19 cellular contexts compared by ENCODE assay signal in the genomic region with DNA sequence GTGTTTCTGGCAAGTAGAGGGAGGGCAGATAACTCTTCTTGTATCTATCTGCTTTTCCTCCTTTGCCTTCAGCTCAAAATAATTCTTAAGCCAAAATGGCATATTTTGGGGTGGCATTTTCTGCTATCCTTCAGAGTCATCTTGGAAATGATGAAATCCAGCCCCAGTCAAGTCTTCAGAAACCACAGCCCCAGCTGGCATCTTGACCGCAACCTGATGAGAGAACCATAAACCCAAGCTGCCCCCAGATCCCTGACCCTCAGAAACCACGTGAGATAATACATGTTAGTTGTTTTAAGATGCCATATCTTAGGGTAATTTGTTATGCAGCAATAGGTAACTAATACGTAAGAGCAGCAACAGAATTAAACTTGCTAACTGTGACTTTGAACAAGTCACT. TPM values are rescaled to one million over a fixed set of nuclear protein-coding genes. Genes with fewer than 3 reads are reported as not detected.
DNase-seq lines count a peak whose midpoint lies in the region; ATAC-seq and TF ChIP-seq lines count a peak whose summit lies in the region.
"Had no signal": no experiment of that assay in that cellular context is flagged by ENCODE, and none has a peak within 500 bp of the region (broad histone marks: within the 10 kb centered on the region; RNA-seq: fewer than 3 reads in every experiment).

No MANE protein-coding gene starts in this region.

- no peak overlapping the region for H3K4me3 ChIP-seq in left ventricle myocardium inferior
- H3K4me3 ChIP-seq in brain microvascular endothelial cell (ENCODE audit: low read depth, low read length), result no peak overlapping the region
- no peak overlapping the region for H3K4me3 ChIP-seq in mesodermal cell (ENCODE audit: extremely low read depth, insufficient read depth, low read length, poor library complexity, severe bottlenecking)
- H3K4me3 ChIP-seq: spleen, thyroid gland had no signal

- no peaks in the 10 kb centered on the region for H3K4me1 Mint-ChIP-seq in activated naive CD8-positive, alpha-beta T cell treated with anti-CD3 and anti-CD28 coated beads for 36 hours
- peaks cover 4% of the 10 kb centered on the region for H3K4me1 Mint-ChIP-seq in CD14-positive monocyte
- H3K4me1 Mint-ChIP-seq: naive thymus-derived CD8-positive, alpha-beta T cell; T-helper 17 cell had no signal

- H3K36me3 ChIP-seq in left ventricle myocardium inferior (no peaks in the 10 kb centered on the region), brain microvascular endothelial cell (replicated peaks) (no peaks in the 10 kb centered on the region), mesodermal cell (ENCODE audit: control insufficient read depth, insufficient read depth, low read length) (no peaks in the 10 kb centered on the region)
- H3K36me3 ChIP-seq: spleen, thyroid gland had no signal

- no peaks in the 10 kb centered on the region for H3K36me3 Mint-ChIP-seq in activated naive CD8-positive, alpha-beta T cell treated with anti-CD3 and anti-CD28 coated beads for 36 hours
- no peaks in the 10 kb centered on the region for H3K36me3 Mint-ChIP-seq in CD14-positive monocyte
- H3K36me3 Mint-ChIP-seq: naive thymus-derived CD8-positive, alpha-beta T cell had no signal

- H3K27me3 Mint-ChIP-seq in activated naive CD8-positive, alpha-beta T cell treated with anti-CD3 and anti-CD28 coated beads for 36 hours, result peaks cover 14% of the 10 kb centered on the region
- peaks cover 5 to 9% (median 8%) of the 10 kb centered on the region in 3 donors for H3K27me3 Mint-ChIP-seq in CD14-positive monocyte (ENCODE audit: low read depth in 3 of 3)

- in situ Hi-C loops in brain microvascular endothelial cell (cut with HindIII; ENCODE audit: low pct_ligation_motif_present, low sequenced_read_pairs), result no loop called here

- no peak for TF ChIP-seq CTCF in left ventricle myocardium inferior (IDR thresholded peaks at IDR 0.05; ENCODE audit: borderline replicate concordance)
- no peak for TF ChIP-seq CTCF in brain microvascular endothelial cell (IDR thresholded peaks at IDR 0.05; ENCODE audit: low read depth, low read length, missing control alignments)
- TF ChIP-seq CTCF in CD14-positive monocyte (IDR thresholded peaks at IDR 0.05), result no peak

- no peaks in the 10 kb centered on the region for H3K9me3 ChIP-seq in left ventricle myocardium inferior (replicated peaks)
- H3K9me3 ChIP-seq in mesodermal cell (ENCODE audit: control insufficient read depth, low read length), result no peaks in the 10 kb centered on the region
- H3K9me3 ChIP-seq: spleen, thyroid gland had no signal

- H3K27me3 ChIP-seq in left ventricle myocardium inferior (ENCODE audit: low read depth) (peaks cover 26% of the 10 kb centered on the region), brain microvascular endothelial cell (replicated peaks) (no peaks in the 10 kb centered on the region)
- H3K27me3 ChIP-seq: spleen, thyroid gland had no signal

- intact Hi-C loops in left ventricle myocardium inferior (cut with micrococcal nuclease) (no loop called here), left ventricle myocardium superior (cut with micrococcal nuclease) (no loop called here), CD14-positive monocyte (cut with micrococcal nuclease) (no loop called here)

- DNase-seq in left ventricle myocardium inferior (no peak), left ventricle myocardium superior (no peak), brain microvascular endothelial cell (no peak), islet precursor cell (no peak), CD14-positive monocyte (ENCODE audit: low spot score) (no peak)
- DNase-seq in activated naive CD8-positive, alpha-beta T cell treated with anti-CD3 and anti-CD28 coated beads for 36 hours, result no peak
- DNase-seq: DND-41; effector memory CD4-positive, alpha-beta T cell; naive thymus-derived CD8-positive, alpha-beta T cell; NCI-H187 treated with DMSO at 0.1 percent for 48 hours; NCI-H524; SHP77 treated with DMSO at 0.1 percent for 48 hours; spleen; T-helper 17 cell had no signal

- no peak for ATAC-seq in left ventricle myocardium superior
- ATAC-seq in GM21619 (IDR thresholded peaks at IDR 0.05; ENCODE audit: unreplicated experiment), result no peak
- ATAC-seq: activated CD4-positive, CD25-positive, alpha-beta regulatory T cell treated with anti-CD3 and anti-CD28 coated beads, Interleukin-2, amount 50 U/mL, for 24 hours; naive thymus-derived CD8-positive, alpha-beta T cell; T-helper 17 cell had no signal

- H3K27ac Mint-ChIP-seq in activated naive CD8-positive, alpha-beta T cell treated with anti-CD3 and anti-CD28 coated beads for 36 hours, result no peak overlapping the region
- no peak overlapping the region for H3K27ac Mint-ChIP-seq in CD14-positive monocyte
- H3K27ac Mint-ChIP-seq: activated T-helper 2 cell treated with anti-CD3 and anti-CD28 coated beads, Interferon-gamma antibody, Interleukin-2, Interleukin-4, amounts not matched to agents 10 μg/mL and 5 μg/mL and 100 μg/mL, durations not matched to agents 14 hours and 24 hours and 36 hours; naive thymus-derived CD8-positive, alpha-beta T cell; T-helper 17 cell had no signal

- H3K4me1 ChIP-seq in left ventricle myocardium inferior (peaks cover 14% of the 10 kb centered on the region), mesodermal cell (ENCODE audit: control insufficient read depth, insufficient read depth, low read length, poor library complexity, severe bottlenecking) (peaks cover 42% of the 10 kb centered on the region)
- H3K4me1 ChIP-seq: spleen, thyroid gland had no signal

- WGBS in mesodermal cell (ENCODE audit: insufficient coverage in 2 of 2), 2 experiments, result 100% methylated on average over 1 of the region's 3 CpGs; no CpG with 5 or more reads in 1 of the 2 experiments

- peak overlapping the region; percentile 79 for H3K27ac ChIP-seq in left ventricle myocardium inferior (replicated peaks)
- H3K27ac ChIP-seq in brain microvascular endothelial cell, result peak overlapping the region; percentile 68
- peak overlapping the region; percentile 62 for H3K27ac ChIP-seq in mesodermal cell (ENCODE audit: low read depth, low read length, severe bottlenecking)
- H3K27ac ChIP-seq: thyroid gland had no signal

- H3K4me3 Mint-ChIP-seq in activated naive CD8-positive, alpha-beta T cell treated with anti-CD3 and anti-CD28 coated beads for 36 hours, result no peak overlapping the region
- no peak overlapping the region for H3K4me3 Mint-ChIP-seq in CD14-positive monocyte
- H3K4me3 Mint-ChIP-seq: naive thymus-derived CD8-positive, alpha-beta T cell; T-helper 17 cell had no signal

- H3K9me3 Mint-ChIP-seq in activated naive CD8-positive, alpha-beta T cell treated with anti-CD3 and anti-CD28 coated beads for 36 hours, result no peaks in the 10 kb centered on the region
- peaks cover 0 to 3% (median 0%) of the 10 kb centered on the region in 7 donors for H3K9me3 Mint-ChIP-seq in CD14-positive monocyte
- H3K9me3 Mint-ChIP-seq: activated T-helper 2 cell treated with anti-CD3 and anti-CD28 coated beads, Interferon-gamma antibody, Interleukin-2, Interleukin-4, amounts not matched to agents 10 μg/mL and 5 μg/mL and 100 μg/mL, durations not matched to agents 14 hours and 24 hours and 36 hours; naive thymus-derived CD8-positive, alpha-beta T cell had no signal

RNA-seq across cellular contexts. Expression of a gene that starts 15.1 kb away (rescaled TPM):
- total RNA-seq in left ventricle myocardium inferior, result 12.9 TPM
- total RNA-seq in left ventricle myocardium superior, result 12.4 TPM
- 25.2 TPM for polyA plus RNA-seq in mesodermal cell (2013, experiment 1 of 2)
- polyA plus RNA-seq in mesodermal cell (2013, experiment 2 of 2), result 32.5 TPM
- total RNA-seq in activated naive CD8-positive, alpha-beta T cell treated with anti-CD3 and anti-CD28 coated beads for 36 hours, result not detected
- not detected for polyA plus RNA-seq in CD14-positive monocyte
- total RNA-seq: activated T-helper 2 cell treated with anti-CD3 and anti-CD28 coated beads, Interferon-gamma antibody, Interleukin-2, Interleukin-4, amounts not matched to agents 10 μg/mL and 5 μg/mL and 100 μg/mL, durations not matched to agents 14 hours and 24 hours and 36 hours; naive thymus-derived CD8-positive, alpha-beta T cell; T-helper 17 cell had no signal
- polyA plus RNA-seq: naive thymus-derived CD8-positive, alpha-beta T cell had no signal

Comparison
In these comparisons a context has a peak if more than half of its experiments do, and no peak if none do; other contexts are left out.
1. RNA of a gene that starts 15.1 kb away (total RNA-seq): 12.9 TPM in left ventricle myocardium inferior (single experiment) and 12.4 TPM in left ventricle myocardium superior (single experiment); not detected in activated naive CD8-positive, alpha-beta T cell treated with anti-CD3 and anti-CD28 coated beads for 36 hours; every median in the first group is over 10 times any median in the second.
2. Peak in every context shown above with its lines, with median percentiles within 50 percentile points of each other: H3K27ac ChIP-seq.